Comparison of ENCODE assay signal across 9 cellular contexts in genomic region chr13:33251131-33251629, GRCh38. TPM values are rescaled to one million over a fixed set of nuclear protein-coding genes. Genes with fewer than 3 reads are reported as not detected.
A peak's percentile ranks its signal among the peaks of the same experiment; 100 is the strongest.
DNase-seq lines count a peak whose midpoint lies in the region; ATAC-seq and TF ChIP-seq lines count a peak whose summit lies in the region.
"Had no signal": no experiment of that assay in that cellular context is flagged by ENCODE, and none has a peak within 500 bp of the region (broad histone marks: within the 10 kb centered on the region; RNA-seq: fewer than 3 reads in every experiment).

No MANE protein-coding gene starts in this region.

- POLR2A ChIA-PET in AG04450 (lab: Yijun Ruan, JAX): interaction anchor here (0.8 to 1.1 kb wide), 3 partner anchors 21 to 34 kb away, joined by 4 to 8 read pairs (median 5); partner anchors contain the start of gene STARD13
- POLR2A ChIA-PET in activated CD4-positive, alpha-beta memory T cell treated with anti-CD3 and anti-CD28 coated beads for 36 hours (lab: Charles Lee): no interaction called here

- no peak overlapping the region for H3K4me3 Mint-ChIP-seq in activated CD4-positive, alpha-beta memory T cell treated with anti-CD3 and anti-CD28 coated beads for 36 hours
- H3K4me3 Mint-ChIP-seq: stimulated activated naive CD8-positive, alpha-beta T cell treated with anti-CD3 and anti-CD28 coated beads, Interleukin-15, Interleukin-2, amounts not matched to agents 100 ng/mL and 50 ng/mL, for 24 hours had no signal

- no peaks in the 10 kb centered on the region for H3K36me3 Mint-ChIP-seq in activated CD4-positive, alpha-beta memory T cell treated with anti-CD3 and anti-CD28 coated beads for 36 hours

- H3K27ac ChIP-seq in AG04450 (ENCODE audit: low read depth, low read length) (no peak overlapping the region), left lung (peak overlapping the region in 1 of 2 donors; percentile 55)

- H3K27me3 ChIP-seq in AG04450 (ENCODE audit: control insufficient read depth, insufficient read depth, low read length) (no peaks in the 10 kb centered on the region), left lung (no peaks in the 10 kb centered on the region)

- intact Hi-C loops in left lung (cut with DNase I): no loop called here
- intact Hi-C loops in activated CD4-positive, alpha-beta memory T cell treated with anti-CD3 and anti-CD28 coated beads for 36 hours (cut with micrococcal nuclease): no loop called here

- DNase-seq in AG04450 (ENCODE audit: low read depth, low spot score) (peak; percentile 97), amniotic epithelial cell (ENCODE audit: low read depth) (peak; percentile 82), left lung (no peak), NCI-H2081 treated with DMSO at 0.1 percent for 48 hours (lab: John Stamatoyannopoulos, UW) (no peak), NCI-H1436 (lab: John Stamatoyannopoulos, UW) (no peak)
- DNase-seq in activated CD4-positive, alpha-beta memory T cell treated with anti-CD3 and anti-CD28 coated beads for 36 hours: no peak

- no peak overlapping the region for H3K27ac Mint-ChIP-seq in activated CD4-positive, alpha-beta memory T cell treated with anti-CD3 and anti-CD28 coated beads for 36 hours
- H3K27ac Mint-ChIP-seq: stimulated activated naive CD8-positive, alpha-beta T cell treated with anti-CD3 and anti-CD28 coated beads, Interleukin-15, Interleukin-2, amounts not matched to agents 100 ng/mL and 50 ng/mL, for 24 hours had no signal

- peak; percentile 91 for ATAC-seq in GM19351 (IDR thresholded peaks at IDR 0.05; ENCODE audit: unreplicated experiment)
- ATAC-seq in HG03520 (IDR thresholded peaks at IDR 0.05; ENCODE audit: unreplicated experiment): peak; percentile 69
- ATAC-seq in left lung: peak; percentile 66

- H3K9me3 Mint-ChIP-seq in activated CD4-positive, alpha-beta memory T cell treated with anti-CD3 and anti-CD28 coated beads for 36 hours: no peaks in the 10 kb centered on the region
- H3K9me3 Mint-ChIP-seq: stimulated activated naive CD8-positive, alpha-beta T cell treated with anti-CD3 and anti-CD28 coated beads, Interleukin-15, Interleukin-2, amounts not matched to agents 100 ng/mL and 50 ng/mL, for 24 hours had no signal

- H3K36me3 ChIP-seq in left lung: no peaks in the 10 kb centered on the region

- H3K4me1 ChIP-seq in left lung: peaks cover 6 to 8% of the 10 kb centered on the region in 2 donors

- CTCF ChIA-PET in AG04450 (lab: Charles Lee): interaction anchor here (1.0 kb wide), 1 partner anchor 9 kb away, joined by 3 read pairs; no protein-coding TSS in a partner anchor
- CTCF ChIA-PET in activated CD4-positive, alpha-beta memory T cell treated with anti-CD3 and anti-CD28 coated beads for 36 hours (lab: Charles Lee): no interaction called here

- H3K9me3 ChIP-seq in AG04450 (ENCODE audit: control insufficient read depth, insufficient read depth, low read length): no peaks in the 10 kb centered on the region
- H3K9me3 ChIP-seq in left lung: no peaks in the 10 kb centered on the region

- peaks cover 1% of the 10 kb centered on the region for H3K27me3 Mint-ChIP-seq in activated CD4-positive, alpha-beta memory T cell treated with anti-CD3 and anti-CD28 coated beads for 36 hours
- H3K27me3 Mint-ChIP-seq: stimulated activated naive CD8-positive, alpha-beta T cell treated with anti-CD3 and anti-CD28 coated beads, Interleukin-15, Interleukin-2, amounts not matched to agents 100 ng/mL and 50 ng/mL, for 24 hours had no signal

- H3K4me3 ChIP-seq in AG04450 (ENCODE audit: low read depth, low read length) (no peak overlapping the region), left lung (no peak overlapping the region)

- no peaks in the 10 kb centered on the region for H3K4me1 Mint-ChIP-seq in activated CD4-positive, alpha-beta memory T cell treated with anti-CD3 and anti-CD28 coated beads for 36 hours (ENCODE audit: low read depth)

- TF ChIP-seq CTCF in AG04450 (IDR thresholded peaks at IDR 0.05; ENCODE audit: low read depth, low read length): no peak
- TF ChIP-seq CTCF in left lung (IDR thresholded peaks at IDR 0.05): no peak

RNA-seq across cellular contexts. Expression of gene STARD13, which starts 34.4 kb away (rescaled TPM):
- 27.7 and 28.4 TPM in 2 replicates for polyA plus RNA-seq in AG04450 (2011; rRNA removed)
- polyA minus RNA-seq in AG04450 (2011; rRNA and poly(A)+ RNA removed): 135 and 154 TPM in 2 replicates
- 10 to 100 TPM; 28.1 to 43.6 TPM for total RNA-seq in left lung
- under 1 TPM; 0.48 to 0.99 TPM for total RNA-seq in activated CD4-positive, alpha-beta memory T cell treated with anti-CD3 and anti-CD28 coated beads for 36 hours

Comparison
In these comparisons a context has a peak if more than half of its experiments do, and no peak if none do; other contexts are left out.
1. DNase-seq: peak in AG04450 (single experiment) and amniotic epithelial cell (single experiment); none in left lung (0 of 2), NCI-H2081 treated with DMSO at 0.1 percent for 48 hours (single experiment), activated CD4-positive, alpha-beta memory T cell treated with anti-CD3 and anti-CD28 coated beads for 36 hours (single experiment) and NCI-H1436 (single experiment).
2. RNA of gene STARD13, which starts 34.4 kb away (total RNA-seq): 28.1 to 43.6 TPM in left lung; 0.48 to 0.99 TPM in activated CD4-positive, alpha-beta memory T cell treated with anti-CD3 and anti-CD28 coated beads for 36 hours; every median in the first group is over 10 times any median in the second.
3. Peak in every context shown above with its lines, with median percentiles within 50 percentile points of each other: ATAC-seq.